In the genomic region with DNA sequence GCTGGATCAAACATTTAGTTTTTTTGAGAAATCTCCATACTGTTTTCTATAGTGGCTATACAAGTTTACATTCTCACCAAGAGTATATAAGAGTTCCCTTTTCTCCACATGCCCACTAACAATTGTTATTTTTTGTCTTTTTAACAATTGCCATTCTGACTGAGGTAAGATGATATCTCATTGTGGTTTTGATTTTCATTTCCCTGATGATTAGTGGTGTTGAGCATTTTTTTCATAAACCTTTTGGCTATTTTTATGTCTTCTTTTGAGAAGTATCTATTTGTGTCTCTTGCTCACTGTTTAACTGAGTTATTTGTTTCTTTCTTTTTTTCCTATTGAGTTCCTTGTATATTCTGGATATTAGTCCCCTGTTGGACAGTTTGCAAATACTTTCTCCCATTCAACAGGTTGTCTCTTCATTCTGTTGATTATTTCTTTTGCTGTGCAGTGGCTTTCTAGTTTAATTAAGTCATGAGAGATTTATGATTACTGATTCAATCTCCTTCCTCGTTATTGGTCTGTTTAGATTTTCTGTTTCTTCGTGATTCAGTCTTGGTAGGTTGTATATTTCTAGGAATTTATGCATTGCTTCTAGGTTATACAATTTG, we compare ENCODE assay signal across 34 cellular contexts. TPM values are rescaled to one million over a fixed set of nuclear protein-coding genes. Genes with fewer than 3 reads are reported as not detected.
"Had no signal": no experiment of that assay in that cellular context is flagged by ENCODE, and none has a peak within 500 bp of the region (broad histone marks: within the 10 kb centered on the region; RNA-seq: fewer than 3 reads in every experiment).

No MANE protein-coding gene starts in this region.

- H3K27me3 ChIP-seq: adrenal gland, cardiac muscle cell, dorsolateral prefrontal cortex, gastroesophageal sphincter, hepatocyte, ovary, right lobe of liver, thyroid gland, upper lobe of left lung, vagina had no signal

- H3K4me1 ChIP-seq: right lobe of liver, thyroid gland, upper lobe of left lung, vagina had no signal

- DNase-seq: activated B cell treated with CpG ODN at 0.5 μM for 24 hours; activated CD4-positive, alpha-beta T cell treated with anti-CD3 and anti-CD28 coated beads, Interleukin-2, amount 50 U/mL, for 1 hour; activated CD8-positive, alpha-beta memory T cell treated with anti-CD3 and anti-CD28 coated beads, Interleukin-2, amount 10 ng/mL, durations not matched to agents 7 days and 5 days; activated CD8-positive, alpha-beta T cell treated with anti-CD3 and anti-CD28 coated beads, Interleukin-2, amount 10 ng/mL, durations not matched to agents 7 days and 5 days; activated effector memory CD4-positive, alpha-beta T cell treated with Interleukin-2 at 50 U/mL for 16 hours; activated naive CD4-positive, alpha-beta T cell treated with anti-CD3 and anti-CD28 coated beads for 36 hours; activated naive CD8-positive, alpha-beta T cell treated with anti-CD3 and anti-CD28 coated beads for 36 hours; adrenal gland; aorta; cerebellar nuclear complex; dorsolateral prefrontal cortex; effector memory CD4-positive, alpha-beta T cell; kidney; naive thymus-derived CD4-positive, alpha-beta T cell; ovary; right lobe of liver; stimulated activated CD4-positive, alpha-beta T cell treated with anti-CD3 and anti-CD28 coated beads, Interleukin-1b, Interleukin-23, amount 100 ng/mL, for 48 hours; stimulated activated CD4-positive, alpha-beta T cell treated with anti-CD3 and anti-CD28 coated beads, Interleukin-4, amount 100 ng/mL, for 4 hours; stimulated activated CD8-positive, alpha-beta memory T cell treated with anti-CD3 and anti-CD28 coated beads, Interleukin-4, amount 100 ng/mL, for 48 hours; stimulated activated naive CD8-positive, alpha-beta T cell treated with anti-CD3 and anti-CD28 coated beads, Interleukin-15, amount 100 ng/mL, for 72 hours; thyroid gland; upper lobe of left lung had no signal

- H3K4me2 ChIP-seq: hepatocyte had no signal

- H3K27ac ChIP-seq: adrenal gland, cardiac muscle cell, coronary artery, dorsolateral prefrontal cortex, gastroesophageal sphincter, hepatocyte, ovary, right lobe of liver, skin epidermis, thyroid gland, upper lobe of left lung, vagina had no signal

- H3K9me3 ChIP-seq: adrenal gland, gastroesophageal sphincter, ovary, right lobe of liver, thyroid gland, upper lobe of left lung, vagina had no signal

- H2AFZ ChIP-seq: hepatocyte had no signal

- ATAC-seq: activated CD8-positive, alpha-beta memory T cell treated with anti-CD3 and anti-CD28 coated beads, Interleukin-2, amount 10 ng/mL, durations not matched to agents 7 days and 5 days; activated CD8-positive, alpha-beta T cell treated with anti-CD3 and anti-CD28 coated beads, Interleukin-2, amount 10 ng/mL, durations not matched to agents 7 days and 5 days; gastroesophageal sphincter; naive thymus-derived CD4-positive, alpha-beta T cell; right lobe of liver; stimulated activated memory B cell treated with anti-CD40 and anti-IgM and Interleukin-4, amounts not matched to agents 10 μg/mL and 1 μg/mL and 100 μg/mL, for 72 hours; stimulated activated naive CD8-positive, alpha-beta T cell treated with anti-CD3 and anti-CD28 coated beads, Interleukin-15, amount 100 ng/mL, for 72 hours had no signal

- H3K4me3 ChIP-seq: adrenal gland, cardiac muscle cell, coronary artery, dorsolateral prefrontal cortex, gastroesophageal sphincter, hepatocyte, ovary, right lobe of liver, skin epidermis, thyroid gland, upper lobe of left lung, vagina had no signal

- H3K79me2 ChIP-seq: hepatocyte had no signal

- H3K36me3 ChIP-seq: adrenal gland, cardiac muscle cell, gastroesophageal sphincter, ovary, right lobe of liver, thyroid gland, upper lobe of left lung, vagina had no signal

RNA-seq across cellular contexts. Expression of a gene that starts 13.9 kb away (rescaled TPM):
- total RNA-seq: activated B cell treated with CpG ODN at 0.5 μM for 24 hours; activated CD8-positive, alpha-beta memory T cell treated with anti-CD3 and anti-CD28 coated beads, Interleukin-2, amount 10 ng/mL, durations not matched to agents 7 days and 5 days; activated CD8-positive, alpha-beta T cell treated with anti-CD3 and anti-CD28 coated beads, Interleukin-2, amount 10 ng/mL, durations not matched to agents 7 days and 5 days; activated naive CD4-positive, alpha-beta T cell treated with anti-CD3 and anti-CD28 coated beads for 36 hours; activated naive CD8-positive, alpha-beta T cell treated with anti-CD3 and anti-CD28 coated beads for 36 hours; adrenal gland; aorta; cardiac muscle cell; epithelial cell of proximal tubule; gastroesophageal sphincter; hepatocyte; kidney; lower leg skin; naive thymus-derived CD4-positive, alpha-beta T cell; progenitor cell of endocrine pancreas; renal cortical epithelial cell; right lobe of liver; thyroid gland; vagina had no signal
- polyA plus RNA-seq: adrenal gland; aorta; cardiac muscle cell; hepatocyte; naive thymus-derived CD4-positive, alpha-beta T cell; neural cell; ovary had no signal
